ENCODE assay signal across 8 cellular contexts in genomic region chr2:224946911-224947310, GRCh38.
DNase-seq lines count a peak whose midpoint lies in the region; ATAC-seq and TF ChIP-seq lines count a peak whose summit lies in the region.

No MANE protein-coding gene starts in this region.

- no peaks in the 10 kb centered on the region for H3K9me2 ChIP-seq in OCI-LY7 (ENCODE audit: insufficient read depth, low read length)

- TF ChIP-seq POLR2A in transverse colon (IDR thresholded peaks at IDR 0.05), result peak; percentile 57
- TF ChIP-seq POLR2A in esophagus muscularis mucosa (IDR thresholded peaks at IDR 0.05; ENCODE audit: low read depth), result no peak

- peak overlapping the region; percentile 78 for H3K4me2 ChIP-seq in OCI-LY7 (ENCODE audit: low read length)

- no peaks in the 10 kb centered on the region for H3K27me3 Mint-ChIP-seq in activated CD8-positive, alpha-beta memory T cell treated with anti-CD3 and anti-CD28 coated beads, Interleukin-2, amount 10 ng/mL, durations not matched to agents 7 days and 5 days
- no peaks in the 10 kb centered on the region for H3K27me3 Mint-ChIP-seq in endothelial cell (ENCODE audit: unreplicated experiment)

- H3K9me3 ChIP-seq in OCI-LY7 (ENCODE audit: low read length) (no peaks in the 10 kb centered on the region), transverse colon (no peaks in the 10 kb centered on the region), esophagus muscularis mucosa (no peaks in the 10 kb centered on the region)

- no peak for TF ChIP-seq CTCF in OCI-LY7 (conservative IDR thresholded peaks at IDR 0.05; ENCODE audit: low read length)
- TF ChIP-seq CTCF in endothelial cell (IDR thresholded peaks at IDR 0.05; ENCODE audit: unreplicated experiment), result no peak
- no peak for TF ChIP-seq CTCF in transverse colon (IDR thresholded peaks at IDR 0.05)
- TF ChIP-seq CTCF in RWPE1 (conservative IDR thresholded peaks at IDR 0.05; ENCODE audit: low read depth), result no peak
- no peak for TF ChIP-seq CTCF in esophagus muscularis mucosa (IDR thresholded peaks at IDR 0.05)

- POLR2A ChIA-PET in OCI-LY7 (lab: Charles Lee) (interaction anchor here (0.6 to 4.8 kb wide), 14 partner anchors 8 to 351 kb away, joined by 3 to 31 read pairs (median 4); no protein-coding TSS in a partner anchor), RWPE1 (lab: Yijun Ruan, JAX; ENCODE audit: low non-redundant PET) (no interaction called here)

- H3K27me3 ChIP-seq in transverse colon (no peaks in the 10 kb centered on the region), esophagus muscularis mucosa (no peaks in the 10 kb centered on the region)

- peaks cover 36% of the 10 kb centered on the region for H3K36me3 Mint-ChIP-seq in activated CD8-positive, alpha-beta memory T cell treated with anti-CD3 and anti-CD28 coated beads, Interleukin-2, amount 10 ng/mL, durations not matched to agents 7 days and 5 days
- no peaks in the 10 kb centered on the region for H3K36me3 Mint-ChIP-seq in endothelial cell (ENCODE audit: low read depth, unreplicated experiment)

- BruUV-seq in OCI-LY7 (replicated peaks; lab: Mats Ljungman, UMichigan), result no TSS peak

- TF ChIP-seq EP300 in transverse colon (IDR thresholded peaks at IDR 0.05; ENCODE audit: low read depth) (no peak), esophagus muscularis mucosa (IDR thresholded peaks at IDR 0.05) (no peak)

- peak overlapping the region; percentile 47; the same call in 1 of the 2 replicates for H2AFZ ChIP-seq in OCI-LY7 (ENCODE audit: low read length)

- H3K4me1 Mint-ChIP-seq in activated CD8-positive, alpha-beta memory T cell treated with anti-CD3 and anti-CD28 coated beads, Interleukin-2, amount 10 ng/mL, durations not matched to agents 7 days and 5 days, result peaks cover 64% of the 10 kb centered on the region
- peaks cover 22% of the 10 kb centered on the region for H3K4me1 Mint-ChIP-seq in endothelial cell (ENCODE audit: unreplicated experiment)

- in situ Hi-C loops in transverse colon (cut with MboI; ENCODE audit: low pct_ligation_motif_present in 1 of 4, low pct_unique_long_range_greater_than_20kb in 1 of 4, low sequenced_read_pairs in 3 of 4), result no loop called here

- no peaks in the 10 kb centered on the region for H4K20me1 ChIP-seq in OCI-LY7 (ENCODE audit: insufficient read depth, low read length)

- CTCF ChIA-PET in activated CD8-positive, alpha-beta memory T cell treated with anti-CD3 and anti-CD28 coated beads, Interleukin-2, amount 10 ng/mL, durations not matched to agents 7 days and 5 days (lab: Charles Lee), result interaction anchor here (0.9 to 14.1 kb wide), 7 partner anchors 17 to 69 kb away, joined by 3 to 132 read pairs (median 3); no protein-coding TSS in a partner anchor
- CTCF ChIA-PET in OCI-LY7 (lab: Charles Lee; ENCODE audit: unreplicated experiment), result no interaction called here
- CTCF ChIA-PET in RWPE1 (lab: Yijun Ruan, JAX), result no interaction called here

- intact Hi-C loops in OCI-LY7 (cut with micrococcal nuclease; ENCODE audit: unreplicated experiment), result loop anchor here (5.0 to 10.0 kb wide), 3 partner anchors 360 to 1958 kb away; partner anchors contain the start of gene CUL3
- intact Hi-C loops in transverse colon (cut with DNase I; ENCODE audit: low total_unique reads), result no loop called here
- intact Hi-C loops in esophagus muscularis mucosa (cut with DNase I), result no loop called here

- H3K9me3 Mint-ChIP-seq in activated CD8-positive, alpha-beta memory T cell treated with anti-CD3 and anti-CD28 coated beads, Interleukin-2, amount 10 ng/mL, durations not matched to agents 7 days and 5 days (ENCODE audit: low read depth), result no peaks in the 10 kb centered on the region
- no peaks in the 10 kb centered on the region for H3K9me3 Mint-ChIP-seq in endothelial cell (ENCODE audit: unreplicated experiment)

- ATAC-seq in activated CD8-positive, alpha-beta memory T cell treated with anti-CD3 and anti-CD28 coated beads, Interleukin-2, amount 10 ng/mL, durations not matched to agents 7 days and 5 days, result peak; percentile 66
- peak; percentile 48 for ATAC-seq in HG02884 (IDR thresholded peaks at IDR 0.05; ENCODE audit: unreplicated experiment)

- peak overlapping the region; percentile 86 for H3K4me3 Mint-ChIP-seq in activated CD8-positive, alpha-beta memory T cell treated with anti-CD3 and anti-CD28 coated beads, Interleukin-2, amount 10 ng/mL, durations not matched to agents 7 days and 5 days
- H3K4me3 Mint-ChIP-seq in endothelial cell (ENCODE audit: unreplicated experiment), result no peak overlapping the region

- no peaks in the 10 kb centered on the region for H3K36me3 ChIP-seq in OCI-LY7 (ENCODE audit: insufficient read depth, low read length)
- H3K36me3 ChIP-seq in transverse colon, result no peaks in the 10 kb centered on the region
- H3K36me3 ChIP-seq in esophagus muscularis mucosa, result no peaks in the 10 kb centered on the region

- H3K4me1 ChIP-seq in OCI-LY7 (ENCODE audit: insufficient read depth, low read length, poor library complexity, severe bottlenecking) (peaks cover 80% of the 10 kb centered on the region), transverse colon (peaks cover 0 to 19% (median 5%) of the 10 kb centered on the region in 4 donors), esophagus muscularis mucosa (no peaks in the 10 kb centered on the region)

- peak overlapping the region; percentile 96 for H3K27ac Mint-ChIP-seq in activated CD8-positive, alpha-beta memory T cell treated with anti-CD3 and anti-CD28 coated beads, Interleukin-2, amount 10 ng/mL, durations not matched to agents 7 days and 5 days
- peak overlapping the region; percentile 91 for H3K27ac Mint-ChIP-seq in endothelial cell (ENCODE audit: unreplicated experiment)

- DNase-seq in activated CD8-positive, alpha-beta memory T cell treated with anti-CD3 and anti-CD28 coated beads, Interleukin-2, amount 10 ng/mL, durations not matched to agents 7 days and 5 days, result no peak
- no peak for DNase-seq in activated CD8-positive, alpha-beta memory T cell treated with anti-CD3 and anti-CD28 coated beads, Interleukin-2, amount 50 U/mL, for 48 hours
- DNase-seq in OCI-LY7 (ENCODE audit: low spot score) (peak; percentile 86), endothelial cell (ENCODE audit: low spot score) (no peak), transverse colon (no peak), RWPE1 (ENCODE audit: low spot score) (no peak), esophagus muscularis mucosa (ENCODE audit: extremely low spot score) (no peak)

- H3K79me2 ChIP-seq in OCI-LY7 (ENCODE audit: insufficient read depth, low read depth, low read length), result peaks cover 52% of the 10 kb centered on the region

- peak overlapping the region; percentile 92 for H3K27ac ChIP-seq in OCI-LY7 (ENCODE audit: low read depth, low read length, poor library complexity, severe bottlenecking)
- H3K27ac ChIP-seq in transverse colon, result peak overlapping the region; percentile 57 to 68 (median 61)
- H3K27ac ChIP-seq in RWPE1, result no peak overlapping the region
- no peak overlapping the region for H3K27ac ChIP-seq in esophagus muscularis mucosa (replicated peaks in 1 of 4)

- 47 to 54% methylated on average over 7 of the region's 7 CpGs for WGBS in transverse colon (ENCODE audit: low coverage in 1 of 2), 2 donors
- 60% methylated on average over 7 of the region's 7 CpGs for WGBS in esophagus muscularis mucosa

- H3K4me3 ChIP-seq in OCI-LY7 (ENCODE audit: low read depth, low read length, poor library complexity, severe bottlenecking), result peak overlapping the region; percentile 83
- H3K4me3 ChIP-seq in transverse colon, result peak overlapping the region in 1 of 4 donors; percentile 26
- peak overlapping the region in 1 of 4 donors; percentile 24 for H3K4me3 ChIP-seq in esophagus muscularis mucosa

Comparison
In these comparisons a context has a peak if more than half of its experiments do, and no peak if none do; other contexts are left out.
1. H3K27ac ChIP-seq: peak in OCI-LY7 (single experiment) and transverse colon (4 of 4); none in RWPE1 (single experiment) and esophagus muscularis mucosa (0 of 4).